In the genomic region with DNA sequence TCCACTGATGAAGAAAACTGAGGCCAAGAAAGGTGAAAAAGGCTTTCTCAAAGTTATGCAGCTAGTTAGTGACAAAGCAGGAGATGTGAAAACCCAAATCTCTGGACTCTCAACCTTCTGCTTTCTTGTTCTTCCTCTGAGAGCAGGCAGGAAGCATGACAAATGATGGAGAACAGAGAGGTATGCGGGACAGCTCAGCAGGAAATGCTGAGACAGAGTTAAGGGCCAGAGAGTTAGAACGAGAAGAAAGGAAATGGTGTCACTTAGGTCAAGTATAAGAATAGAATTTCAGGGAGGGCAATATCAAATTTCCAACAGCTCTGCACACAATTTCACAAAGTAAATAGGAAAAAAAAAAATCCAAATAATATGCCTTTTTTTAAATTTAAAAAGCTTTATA, we compare ENCODE assay signal across 1 cellular context.
TF ChIP-seq lines count a peak whose summit lies in the region.

No MANE protein-coding gene starts in this region.

TF ChIP-seq in H1, 55 proteins besides CTCF, POLR2A, EP300 and RAD21:
- TF ChIP-seq CHD2 (IDR thresholded peaks at IDR 0.05; ENCODE audit: low read length) (no peak), RNF2 (IDR thresholded peaks at IDR 0.05; ENCODE audit: borderline replicate concordance, low read depth, low read length, missing control alignments, poor library complexity, severe bottlenecking) (no peak), EZH2 (IDR thresholded peaks at IDR 0.05; ENCODE audit: low read depth, low read length, severe bottlenecking) (no peak), TAF1 (IDR thresholded peaks at IDR 0.05; ENCODE audit: low read depth, low read length) (no peak), CTBP2 (IDR thresholded peaks at IDR 0.05; ENCODE audit: borderline replicate concordance, insufficient read depth, insufficient read length, low read length) (no peak), CEBPB (IDR thresholded peaks at IDR 0.05; ENCODE audit: low read depth, low read length) (no peak), HDAC6 (IDR thresholded peaks at IDR 0.05; ENCODE audit: low read depth, low read length) (no peak), TAF7 (optimal IDR thresholded peaks at IDR 0.05; ENCODE audit: borderline replicate concordance, low read depth, low read length) (no peak), HDAC2 (IDR thresholded peaks at IDR 0.05; ENCODE audit: borderline replicate concordance in 1 of 2, low read depth in 2 of 2, low read length in 2 of 2) (no peak)
- TF ChIP-seq, protein P1, sequence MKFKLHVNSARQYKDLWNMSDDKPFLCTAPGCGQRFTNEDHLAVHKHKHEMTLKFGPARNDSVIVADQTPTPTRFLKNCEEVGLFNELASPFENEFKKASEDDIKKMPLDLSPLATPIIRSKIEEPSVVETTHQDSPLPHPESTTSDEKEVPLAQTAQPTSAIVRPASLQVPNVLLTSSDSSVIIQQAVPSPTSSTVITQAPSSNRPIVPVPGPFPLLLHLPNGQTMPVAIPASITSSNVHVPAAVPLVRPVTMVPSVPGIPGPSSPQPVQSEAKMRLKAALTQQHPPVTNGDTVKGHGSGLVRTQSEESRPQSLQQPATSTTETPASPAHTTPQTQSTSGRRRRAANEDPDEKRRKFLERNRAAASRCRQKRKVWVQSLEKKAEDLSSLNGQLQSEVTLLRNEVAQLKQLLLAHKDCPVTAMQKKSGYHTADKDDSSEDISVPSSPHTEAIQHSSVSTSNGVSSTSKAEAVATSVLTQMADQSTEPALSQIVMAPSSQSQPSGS (IDR thresholded peaks at IDR 0.05; ENCODE audit: low read length), result no peak
